ENCODE assay signal across 13 cellular contexts in the genomic region with DNA sequence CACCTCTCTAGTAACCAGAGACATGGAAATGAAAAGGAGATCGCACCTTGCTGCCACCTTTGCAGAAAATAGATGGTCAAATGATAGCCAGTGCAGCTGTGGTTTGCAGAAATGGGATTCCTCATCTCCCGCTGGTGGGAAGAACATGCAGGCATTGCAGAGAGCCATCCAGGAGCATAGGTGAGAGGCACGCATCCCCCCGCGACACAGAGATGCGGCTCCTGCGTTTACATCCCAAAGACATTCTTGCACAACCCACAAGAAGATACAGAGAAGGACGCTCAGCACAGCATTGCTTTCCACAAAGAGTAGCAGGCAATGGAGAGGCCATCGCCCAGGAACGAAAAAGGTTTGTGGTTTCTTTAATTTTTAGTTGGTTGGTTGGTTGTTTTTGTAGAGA. TPM values are rescaled to one million over a fixed set of nuclear protein-coding genes. Genes with fewer than 3 reads are reported as not detected.
DNase-seq lines count a peak whose midpoint lies in the region; ATAC-seq and TF ChIP-seq lines count a peak whose summit lies in the region.
"Had no signal": no experiment of that assay in that cellular context is flagged by ENCODE, and none has a peak within 500 bp of the region (broad histone marks: within the 10 kb centered on the region; RNA-seq: fewer than 3 reads in every experiment).

No MANE protein-coding gene starts in this region.

- H3K9me3 ChIP-seq in iPS DF 6.9 (ENCODE audit: control insufficient read depth, insufficient read depth, low read length) (no peaks in the 10 kb centered on the region), osteoblast (ENCODE audit: low read depth, low read length) (no peaks in the 10 kb centered on the region)

- CTCF ChIA-PET in WTC11 (lab: Charles Lee): interaction anchor here (1.1 to 2.2 kb wide), 4 partner anchors 27 to 368 kb away, joined by 3 to 11 read pairs (median 4); no protein-coding TSS in a partner anchor

- no peaks in the 10 kb centered on the region for H3K79me2 ChIP-seq in osteoblast (ENCODE audit: insufficient read depth, low read length)

- H3K27ac Mint-ChIP-seq in WTC11: 0 out of 2 replicates have a peak overlapping the region, but pooled peaks have one; percentile 57
- H3K27ac Mint-ChIP-seq in T-helper 2 cell treated with Interferon-gamma antibody and Interleukin-4, amounts not matched to agents 5 μg/mL and 100 μg/mL, for 36 hours: no peak overlapping the region
- H3K27ac Mint-ChIP-seq: CD4-positive, CD25-positive, alpha-beta regulatory T cell had no signal

- peak; percentile 85 for DNase-seq in H7
- peak; percentile 50 for DNase-seq in WTC11 (ENCODE audit: low spot score)
- DNase-seq in iPS DF 6.9 (ENCODE audit: low read depth, low spot score): peak; percentile 22
- DNase-seq in osteoblast (ENCODE audit: insufficient read length, low spot score, missing footprints): peak; percentile 21
- no peak for DNase-seq in NCI-H774 (lab: John Stamatoyannopoulos, UW)
- DNase-seq in inferior parietal cortex (ENCODE audit: extremely low spot score): no peak
- DNase-seq in T1000 (lab: John Stamatoyannopoulos, UW): no peak
- DNase-seq in T-helper 2 cell treated with Interferon-gamma antibody and Interleukin-4, amounts not matched to agents 5 μg/mL and 100 μg/mL, for 36 hours (ENCODE audit: low spot score): no peak
- DNase-seq: ACHN; CD4-positive, CD25-positive, alpha-beta regulatory T cell; DMS53 had no signal

- H3K36me3 Mint-ChIP-seq in WTC11: no peaks in the 10 kb centered on the region
- no peaks in the 10 kb centered on the region for H3K36me3 Mint-ChIP-seq in T-helper 2 cell treated with Interferon-gamma antibody and Interleukin-4, amounts not matched to agents 5 μg/mL and 100 μg/mL, for 36 hours (ENCODE audit: low read depth)
- H3K36me3 Mint-ChIP-seq: CD4-positive, CD25-positive, alpha-beta regulatory T cell had no signal

- no peak overlapping the region for H2AFZ ChIP-seq in osteoblast (ENCODE audit: low read length)

- H3K4me1 ChIP-seq in iPS DF 6.9 (ENCODE audit: control insufficient read depth, insufficient read depth, low read length): no peaks in the 10 kb centered on the region
- H3K4me1 ChIP-seq in osteoblast (ENCODE audit: insufficient read depth, low read length): no peaks in the 10 kb centered on the region

- no peaks in the 10 kb centered on the region for H4K20me1 ChIP-seq in osteoblast (ENCODE audit: insufficient read depth, low read length)
- H4K20me1 ChIP-seq: BLaER1 treated with 17β-estradiol and CSF1 and Interleukin-3, amounts not matched to agents 10 nM and 100 nM had no signal

- H3K27ac ChIP-seq in iPS DF 6.9 (ENCODE audit: low read length): no peak overlapping the region
- no peak overlapping the region for H3K27ac ChIP-seq in osteoblast (ENCODE audit: low read depth, low read length)
- H3K27ac ChIP-seq: BLaER1 treated with 17β-estradiol and CSF1 and Interleukin-3, amounts not matched to agents 10 nM and 100 nM had no signal

- peaks cover 3% of the 10 kb centered on the region; the same call in 1 of the 2 replicates for H3K9me3 Mint-ChIP-seq in WTC11
- H3K9me3 Mint-ChIP-seq in T-helper 2 cell treated with Interferon-gamma antibody and Interleukin-4, amounts not matched to agents 5 μg/mL and 100 μg/mL, for 36 hours: no peaks in the 10 kb centered on the region

- peaks cover 15% of the 10 kb centered on the region for H3K4me1 Mint-ChIP-seq in WTC11
- H3K4me1 Mint-ChIP-seq in T-helper 2 cell treated with Interferon-gamma antibody and Interleukin-4, amounts not matched to agents 5 μg/mL and 100 μg/mL, for 36 hours (ENCODE audit: low read depth): no peaks in the 10 kb centered on the region
- H3K4me1 Mint-ChIP-seq: CD4-positive, CD25-positive, alpha-beta regulatory T cell had no signal

- no peak overlapping the region for H3K4me2 ChIP-seq in osteoblast (ENCODE audit: insufficient read depth, low read length)
- H3K4me2 ChIP-seq: BLaER1 treated with 17β-estradiol and CSF1 and Interleukin-3, amounts not matched to agents 10 nM and 100 nM had no signal

- H3K4me3 ChIP-seq in H7 (ENCODE audit: insufficient read depth, low read depth, low read length) (no peak overlapping the region), iPS DF 6.9 (ENCODE audit: low read length) (no peak overlapping the region), osteoblast (ENCODE audit: insufficient read depth, low read length) (no peak overlapping the region)
- H3K4me3 ChIP-seq: BLaER1 treated with 17β-estradiol and CSF1 and Interleukin-3, amounts not matched to agents 10 nM and 100 nM had no signal

- peak; percentile 81 for ATAC-seq in WTC11
- ATAC-seq: HepG2 had no signal

- WGBS in iPS DF 6.9 (ENCODE audit: insufficient coverage, insufficient read length): no CpG with 5 or more reads among the region's 10 CpGs

- H3K4me3 Mint-ChIP-seq in WTC11: no peak overlapping the region
- no peak overlapping the region for H3K4me3 Mint-ChIP-seq in T-helper 2 cell treated with Interferon-gamma antibody and Interleukin-4, amounts not matched to agents 5 μg/mL and 100 μg/mL, for 36 hours
- H3K4me3 Mint-ChIP-seq: CD4-positive, CD25-positive, alpha-beta regulatory T cell had no signal

- POLR2A ChIA-PET in WTC11 (lab: Charles Lee): interaction anchor here (0.6 kb wide), 1 partner anchor 1226 kb away, joined by 3 read pairs; no protein-coding TSS in a partner anchor

- H3K36me3 ChIP-seq in H7 (replicated peaks; ENCODE audit: control insufficient read depth, insufficient read depth, low read length) (no peaks in the 10 kb centered on the region), iPS DF 6.9 (ENCODE audit: control insufficient read depth, insufficient read depth, low read length) (no peaks in the 10 kb centered on the region), osteoblast (ENCODE audit: insufficient read depth, low read length) (no peaks in the 10 kb centered on the region)

- H3K27me3 ChIP-seq in H7 (ENCODE audit: control insufficient read depth, insufficient read depth, low read length) (no peaks in the 10 kb centered on the region), iPS DF 6.9 (ENCODE audit: control insufficient read depth, insufficient read depth, low read length) (no peaks in the 10 kb centered on the region), osteoblast (ENCODE audit: insufficient read depth, low read length) (peaks cover 2% of the 10 kb centered on the region)

- TF ChIP-seq CTCF in WTC11 (IDR thresholded peaks at IDR 0.05) (no peak), osteoblast (IDR thresholded peaks at IDR 0.05; ENCODE audit: extremely low read depth, low read depth, low read length) (no peak)

- no peaks in the 10 kb centered on the region; the same call in 1 of the 2 replicates for H3K27me3 Mint-ChIP-seq in WTC11 (ENCODE audit: low read depth)
- H3K27me3 Mint-ChIP-seq in T-helper 2 cell treated with Interferon-gamma antibody and Interleukin-4, amounts not matched to agents 5 μg/mL and 100 μg/mL, for 36 hours (ENCODE audit: low read depth): peaks cover under 1% of the 10 kb centered on the region

TF ChIP-seq in WTC11, 78 proteins besides CTCF, POLR2A, EP300 and RAD21:
- TF ChIP-seq USF2 (CRISPR knock-in tag; IDR thresholded peaks at IDR 0.05) (no peak), ZNF219 (CRISPR knock-in tag; IDR thresholded peaks at IDR 0.05; ENCODE audit: borderline replicate concordance) (no peak), TEAD1 (CRISPR knock-in tag; IDR thresholded peaks at IDR 0.05) (0 out of 2 replicates have a peak, but pooled peaks have one; percentile 24), EMX1 (CRISPR knock-in tag; IDR thresholded peaks at IDR 0.05) (no peak), ZNF671 (CRISPR knock-in tag; IDR thresholded peaks at IDR 0.05) (no peak)

RNA-seq across cellular contexts. Expression of gene OAT, which starts 56.2 kb away (rescaled TPM):
- total RNA-seq in H7 (2014; rRNA removed; shearing (Covaris generic)): 214 and 241 TPM in 2 replicates
- total RNA-seq in WTC11 (2021) (96.1 to 117 TPM (median 97.4 TPM) in 3 replicates), osteoblast (202 and 227 TPM in 2 replicates)

Comparison
In these comparisons a context has a peak if more than half of its experiments do, and no peak if none do; other contexts are left out.
1. DNase-seq: peak in H7 (single experiment), WTC11 (single experiment), iPS DF 6.9 (single experiment) and osteoblast (single experiment); none in NCI-H774 (single experiment), inferior parietal cortex (single experiment), T1000 (single experiment) and T-helper 2 cell treated with Interferon-gamma antibody and Interleukin-4, amounts not matched to agents 5 μg/mL and 100 μg/mL, for 36 hours (single experiment).